Comparison of ENCODE assay signal across 15 cellular contexts in the genomic region with DNA sequence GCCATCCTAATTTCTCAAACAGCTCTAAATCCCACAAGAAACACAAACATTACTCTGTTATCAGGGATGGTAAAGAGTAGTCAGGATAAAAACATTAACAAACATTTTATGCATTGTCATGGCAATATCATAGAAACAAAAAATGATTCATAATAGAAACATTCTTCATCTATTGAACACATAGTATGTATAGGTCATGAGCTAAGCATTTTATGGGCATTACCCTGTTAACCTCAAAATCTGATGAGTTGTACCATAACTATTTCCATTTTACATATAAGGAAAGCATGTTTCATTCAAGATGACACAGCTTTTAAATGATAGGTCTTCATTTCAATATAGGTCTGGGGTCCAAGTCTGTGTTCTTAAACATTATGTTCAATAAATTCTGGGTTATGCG.
DNase-seq lines count a peak whose midpoint lies in the region; ATAC-seq and TF ChIP-seq lines count a peak whose summit lies in the region.
"Had no signal": no experiment of that assay in that cellular context is flagged by ENCODE, and none has a peak within 500 bp of the region (broad histone marks: within the 10 kb centered on the region; RNA-seq: fewer than 3 reads in every experiment).

No MANE protein-coding gene starts in this region.

- peaks cover 16% of the 10 kb centered on the region for H3K27me3 ChIP-seq in Loucy (ENCODE audit: insufficient read depth, low read length, poor library complexity, severe bottlenecking)
- H3K27me3 ChIP-seq: ovary had no signal

- no peak overlapping the region for H3K4me3 ChIP-seq in AG10803 (ENCODE audit: low read length)
- no peak overlapping the region for H3K4me3 ChIP-seq in Loucy (ENCODE audit: low read length, poor library complexity, severe bottlenecking)
- no peak overlapping the region for H3K4me3 ChIP-seq in astrocyte of the spinal cord (ENCODE audit: low read depth, low read length)
- H3K4me3 ChIP-seq in foreskin fibroblast (ENCODE audit: low read depth in 1 of 2, low read length in 2 of 2): no peak overlapping the region
- H3K4me3 ChIP-seq: ovary had no signal

- DNase-seq in AG10803 (ENCODE audit: low read depth) (peak; percentile 54), astrocyte of the spinal cord (ENCODE audit: low read depth, low spot score) (peak; percentile 84), foreskin fibroblast (peak; percentile 59 to 81), cerebellar cortex (ENCODE audit: low spot score) (no peak), mesothelial cell of epicardium (ENCODE audit: low spot score in 2 of 2, unreplicated experiment in 2 of 2) (no peak)
- DNase-seq in activated CD4-positive, alpha-beta T cell treated with anti-CD3 and anti-CD28 coated beads, Interleukin-2, amount 50 U/mL, for 1 hour: no peak
- DNase-seq in effector memory CD8-positive, alpha-beta T cell: no peak
- DNase-seq: activated CD4-positive, alpha-beta T cell treated with anti-CD3 and anti-CD28 coated beads for 4 hours; islet precursor cell; NCI-H146; NCI-H524; ovary; RPMI8226; stimulated activated CD4-positive, alpha-beta T cell treated with anti-CD3 and anti-CD28 coated beads, Interleukin-12 subunit alpha, Interleukin-12 subunit beta, amount 100 ng/mL, for 4 hours had no signal

- no peak overlapping the region for H2AFZ ChIP-seq in Loucy (ENCODE audit: low read length)

- H3K9ac ChIP-seq in Loucy (ENCODE audit: low read depth, low read length, poor library complexity, severe bottlenecking): no peak overlapping the region

- peak overlapping the region; percentile 45 for H3K4me2 ChIP-seq in Loucy (ENCODE audit: low read depth, low read length, poor library complexity, severe bottlenecking)

- H3K4me1 ChIP-seq in Loucy (ENCODE audit: insufficient read depth, low read length, poor library complexity, severe bottlenecking): peaks cover 20% of the 10 kb centered on the region

- TF ChIP-seq CTCF in AG10803 (conservative IDR thresholded peaks at IDR 0.05; ENCODE audit: low read length) (no peak), Loucy (conservative IDR thresholded peaks at IDR 0.05; ENCODE audit: low read length) (no peak), astrocyte of the spinal cord (IDR thresholded peaks at IDR 0.05; ENCODE audit: low read depth, low read length) (no peak), foreskin fibroblast (IDR thresholded peaks at IDR 0.05; ENCODE audit: low read depth, low read length) (no peak), mesothelial cell of epicardium (IDR thresholded peaks at IDR 0.05; ENCODE audit: unreplicated experiment) (no peak)

- peaks cover 7% of the 10 kb centered on the region in 2 donors for H3K9me3 Mint-ChIP-seq in effector memory CD8-positive, alpha-beta T cell
- H3K9me3 Mint-ChIP-seq in mesothelial cell of epicardium: peaks cover 27% of the 10 kb centered on the region

- H3F3A ChIP-seq in Loucy (ENCODE audit: low read depth): no peaks in the 10 kb centered on the region

- no peaks in the 10 kb centered on the region for H3K9me2 ChIP-seq in Loucy (replicated peaks; ENCODE audit: low read depth, low read length)

- in situ Hi-C loops in astrocyte of the spinal cord (cut with HindIII; ENCODE audit: low sequenced_read_pairs): no loop called here

- no peaks in the 10 kb centered on the region for H3K36me3 ChIP-seq in Loucy (ENCODE audit: insufficient read depth, low read length)
- H3K36me3 ChIP-seq: ovary had no signal

- H3K36me3 Mint-ChIP-seq in effector memory CD8-positive, alpha-beta T cell (ENCODE audit: insufficient read depth): peaks cover 2% of the 10 kb centered on the region
- H3K36me3 Mint-ChIP-seq in mesothelial cell of epicardium: peaks cover 10% of the 10 kb centered on the region

- H3K79me2 ChIP-seq in Loucy (ENCODE audit: insufficient read depth, low read length): no peaks in the 10 kb centered on the region

- H3K4me3 Mint-ChIP-seq in effector memory CD8-positive, alpha-beta T cell: no peak overlapping the region
- H3K4me3 Mint-ChIP-seq in mesothelial cell of epicardium: no peak overlapping the region

- H3K27ac Mint-ChIP-seq in effector memory CD8-positive, alpha-beta T cell: no peak overlapping the region
- no peak overlapping the region for H3K27ac Mint-ChIP-seq in mesothelial cell of epicardium

- no peaks in the 10 kb centered on the region for H3K4me1 Mint-ChIP-seq in effector memory CD8-positive, alpha-beta T cell (ENCODE audit: low read depth in 2 of 2)
- peaks cover 48% of the 10 kb centered on the region for H3K4me1 Mint-ChIP-seq in mesothelial cell of epicardium

- H3K27me3 Mint-ChIP-seq in effector memory CD8-positive, alpha-beta T cell: no peaks in the 10 kb centered on the region
- H3K27me3 Mint-ChIP-seq in mesothelial cell of epicardium (ENCODE audit: low read depth): no peaks in the 10 kb centered on the region

- no peak for ATAC-seq in effector memory CD8-positive, alpha-beta T cell (replicated peaks)

- no peaks in the 10 kb centered on the region for H4K20me1 ChIP-seq in Loucy (ENCODE audit: insufficient read depth, low read length, poor library complexity, severe bottlenecking)

- H3K9me3 ChIP-seq in Loucy (ENCODE audit: insufficient read depth, low read depth, low read length): peaks cover 10% of the 10 kb centered on the region
- H3K9me3 ChIP-seq: ovary had no signal

Comparison
In these comparisons a context has a peak if more than half of its experiments do, and no peak if none do; other contexts are left out.
1. DNase-seq: peak in AG10803 (single experiment), astrocyte of the spinal cord (single experiment) and foreskin fibroblast (2 of 2); none in activated CD4-positive, alpha-beta T cell treated with anti-CD3 and anti-CD28 coated beads, Interleukin-2, amount 50 U/mL, for 1 hour (single experiment), effector memory CD8-positive, alpha-beta T cell (0 of 3), cerebellar cortex (single experiment) and mesothelial cell of epicardium (0 of 2).